16 cellular contexts compared by ENCODE assay signal in genomic region chr9:123053711-123054110, GRCh38. TPM values are rescaled to one million over a fixed set of nuclear protein-coding genes. Genes with fewer than 3 reads are reported as not detected.
"Had no signal": no experiment of that assay in that cellular context is flagged by ENCODE, and none has a peak within 500 bp of the region (broad histone marks: within the 10 kb centered on the region; RNA-seq: fewer than 3 reads in every experiment).

No MANE protein-coding gene starts in this region.

- H3K9me3 Mint-ChIP-seq: activated CD4-positive, alpha-beta T cell treated with anti-CD3 and anti-CD28 coated beads, Interleukin-2, amount 10 ng/mL, durations not matched to agents 24 days and 14 days; activated naive CD8-positive, alpha-beta T cell treated with anti-CD3 and anti-CD28 coated beads, Interleukin-2, amount 10 ng/mL, durations not matched to agents 7 days and 5 days; activated T-cell treated with anti-CD3 and anti-CD28 coated beads, Interleukin-2, amount 50 U/mL, for 72 hours; immature natural killer cell; naive B cell; stimulated activated effector memory CD8-positive, alpha-beta T cell treated with anti-CD3 and anti-CD28 coated beads, Interleukin-12 subunit alpha, Interleukin-12 subunit beta, amount 100 ng/mL, for 72 hours had no signal

- H3K27ac Mint-ChIP-seq: activated CD4-positive, alpha-beta T cell treated with anti-CD3 and anti-CD28 coated beads, Interleukin-2, amount 10 ng/mL, durations not matched to agents 24 days and 14 days; activated naive CD8-positive, alpha-beta T cell treated with anti-CD3 and anti-CD28 coated beads, Interleukin-2, amount 10 ng/mL, durations not matched to agents 7 days and 5 days; activated T-cell treated with anti-CD3 and anti-CD28 coated beads, Interleukin-2, amount 50 U/mL, for 72 hours; immature natural killer cell; neural progenitor cell; stimulated activated effector memory CD8-positive, alpha-beta T cell treated with anti-CD3 and anti-CD28 coated beads, Interleukin-12 subunit alpha, Interleukin-12 subunit beta, amount 100 ng/mL, for 72 hours; T-helper 17 cell had no signal

- DNase-seq: activated CD4-positive, alpha-beta T cell treated with anti-CD3 and anti-CD28 coated beads, Interleukin-2, amount 10 ng/mL, durations not matched to agents 24 days and 14 days; activated CD8-positive, alpha-beta memory T cell treated with anti-CD3 and anti-CD28 coated beads, Interleukin-2, amount 50 U/mL, for 48 hours; activated naive CD8-positive, alpha-beta T cell treated with anti-CD3 and anti-CD28 coated beads, Interleukin-2, amount 10 ng/mL, durations not matched to agents 7 days and 5 days; activated T-cell treated with anti-CD3 and anti-CD28 coated beads, Interleukin-2, amount 50 U/mL, for 72 hours; anterior cingulate cortex; effector CD4-positive, alpha-beta T cell; foreskin keratinocyte; immature natural killer cell; mammary epithelial cell; naive B cell; ovary; T-helper 17 cell; trophoblast cell had no signal

- ATAC-seq: activated T-cell treated with anti-CD3 and anti-CD28 coated beads, Interleukin-2, amount 50 U/mL, for 72 hours; foreskin keratinocyte; stimulated activated effector memory CD8-positive, alpha-beta T cell treated with anti-CD3 and anti-CD28 coated beads, Interleukin-12 subunit alpha, Interleukin-12 subunit beta, amount 100 ng/mL, for 72 hours; T-helper 17 cell had no signal

- H3K27ac ChIP-seq: foreskin keratinocyte, neural progenitor cell, ovary had no signal

- FAIRE-seq: bronchial epithelial cell had no signal

- H3K27me3 ChIP-seq: foreskin keratinocyte, neural progenitor cell, ovary had no signal

- H3K4me1 Mint-ChIP-seq: stimulated activated effector memory CD8-positive, alpha-beta T cell treated with anti-CD3 and anti-CD28 coated beads, Interleukin-12 subunit alpha, Interleukin-12 subunit beta, amount 100 ng/mL, for 72 hours had no signal

- H3K4me3 ChIP-seq: neural progenitor cell, ovary had no signal

- H3K36me3 ChIP-seq: ovary had no signal

- H3K4me3 Mint-ChIP-seq: activated CD4-positive, alpha-beta T cell treated with anti-CD3 and anti-CD28 coated beads, Interleukin-2, amount 10 ng/mL, durations not matched to agents 24 days and 14 days; activated naive CD8-positive, alpha-beta T cell treated with anti-CD3 and anti-CD28 coated beads, Interleukin-2, amount 10 ng/mL, durations not matched to agents 7 days and 5 days; immature natural killer cell; naive B cell; neural progenitor cell; stimulated activated effector memory CD8-positive, alpha-beta T cell treated with anti-CD3 and anti-CD28 coated beads, Interleukin-12 subunit alpha, Interleukin-12 subunit beta, amount 100 ng/mL, for 72 hours; T-helper 17 cell had no signal

- H3K27me3 Mint-ChIP-seq: activated CD4-positive, alpha-beta T cell treated with anti-CD3 and anti-CD28 coated beads, Interleukin-2, amount 10 ng/mL, durations not matched to agents 24 days and 14 days; activated naive CD8-positive, alpha-beta T cell treated with anti-CD3 and anti-CD28 coated beads, Interleukin-2, amount 10 ng/mL, durations not matched to agents 7 days and 5 days; naive B cell; T-helper 17 cell had no signal

- H3K36me3 Mint-ChIP-seq: naive B cell had no signal

- H3K9me3 ChIP-seq: ovary had no signal

- H3K4me1 ChIP-seq: foreskin keratinocyte had no signal

RNA-seq across cellular contexts. Expression of gene GPR21, which starts 20.2 kb away (rescaled TPM):
- polyA plus RNA-seq: foreskin keratinocyte, immature natural killer cell, mammary epithelial cell had no signal
